Comparison of ENCODE assay signal across 8 cellular contexts in the genomic region with DNA sequence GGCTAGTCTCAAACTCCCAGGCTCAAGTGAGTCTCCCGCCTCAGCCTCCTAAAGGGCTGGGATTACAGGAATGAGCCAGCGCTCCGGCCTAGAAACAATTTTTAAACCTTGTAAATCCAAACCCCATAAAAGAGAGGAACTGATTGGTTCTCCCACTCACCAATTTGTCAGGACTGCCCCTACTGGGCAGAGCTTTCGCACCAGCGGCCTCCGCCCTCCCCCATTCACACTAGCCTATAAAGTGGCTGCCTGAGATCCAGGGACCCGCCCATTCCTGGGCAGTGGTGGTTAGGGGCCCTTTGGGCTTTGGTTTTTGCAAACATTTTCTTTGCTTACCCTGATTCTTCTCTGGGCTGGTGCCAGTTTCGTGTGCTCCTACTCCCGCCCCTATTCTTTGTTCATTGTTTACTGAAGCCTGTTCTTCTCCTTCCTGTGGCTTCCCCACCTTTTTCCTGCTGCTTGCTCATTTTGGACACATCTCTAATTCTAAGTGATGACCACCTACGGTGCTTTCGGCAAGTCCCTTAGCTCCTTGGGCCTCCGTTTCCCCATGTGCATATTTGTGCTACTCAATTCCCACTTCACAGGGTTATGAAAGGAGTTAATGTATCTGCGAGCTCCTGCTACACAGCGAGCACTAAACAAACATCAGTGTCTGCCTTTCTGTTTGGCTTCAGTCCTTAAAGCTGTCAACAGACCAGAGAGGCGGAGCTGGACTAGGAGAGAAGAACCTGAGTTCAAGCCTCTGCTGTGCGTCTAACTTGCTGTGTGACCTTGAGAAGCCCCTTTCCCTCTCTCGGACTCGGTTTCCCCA. TPM values are rescaled to one million over a fixed set of nuclear protein-coding genes. Genes with fewer than 3 reads are reported as not detected.
DNase-seq lines count a peak whose midpoint lies in the region; ATAC-seq and TF ChIP-seq lines count a peak whose summit lies in the region.

No MANE protein-coding gene starts in this region.

- DNase-seq in AG08396 (ENCODE audit: low spot score) (peak; percentile 94), GM19238 (ENCODE audit: insufficient read length, low spot score) (peak; percentile 44), NCI-H128 (lab: John Stamatoyannopoulos, UW; ENCODE audit: unreplicated experiment) (peak; percentile 94), T1000 (lab: John Stamatoyannopoulos, UW) (peak; percentile 89), lung (ENCODE audit: low spot score) (peak; percentile 81), GF-D8 (lab: John Stamatoyannopoulos, UW) (no peak)
- peak; percentile 38 for DNase-seq in stimulated activated naive CD8-positive, alpha-beta T cell treated with anti-CD3 and anti-CD28 coated beads, Interleukin-15, Interleukin-2, amounts not matched to agents 100 U/mL and 50 U/mL, for 24 hours

- no peaks in the 10 kb centered on the region for H3K9me3 ChIP-seq in endocrine pancreas (ENCODE audit: control insufficient read depth, low read length)
- peaks cover 0 to 1% of the 10 kb centered on the region in 2 donors for H3K9me3 ChIP-seq in lung (ENCODE audit: control insufficient read depth in 2 of 2, insufficient read depth in 1 of 2, low read length in 1 of 2)

- H3K4me3 ChIP-seq in endocrine pancreas (ENCODE audit: control insufficient read depth, insufficient read depth, low read length) (peak overlapping the region; percentile 38), lung (no peak overlapping the region)

- peak overlapping the region; percentile 78 to 85 for H3K27ac ChIP-seq in lung (ENCODE audit: low read depth in 1 of 2, low read length in 1 of 2)

- H3K4me1 ChIP-seq in endocrine pancreas (ENCODE audit: control insufficient read depth, insufficient read depth, low read length) (no peaks in the 10 kb centered on the region), lung (ENCODE audit: control insufficient read depth in 2 of 2, insufficient read depth in 2 of 2, low read length in 2 of 2) (peaks cover 0 to 10% of the 10 kb centered on the region in 2 donors)

- no peak for TF ChIP-seq CTCF in lung (IDR thresholded peaks at IDR 0.05; ENCODE audit: control extremely low read depth, extremely low read depth)

- peak; percentile 86 for ATAC-seq in lung (ENCODE audit: insufficient read depth, low FRiP score)
- peak; percentile 79 for ATAC-seq in stimulated activated naive CD8-positive, alpha-beta T cell treated with anti-CD3 and anti-CD28 coated beads, Interleukin-15, Interleukin-2, amounts not matched to agents 100 U/mL and 50 U/mL, for 24 hours

- WGBS in lung, 2 donors = 23 to 31% methylated on average over 18 of the region's 18 CpGs

- H3K27me3 ChIP-seq in endocrine pancreas (ENCODE audit: control insufficient read depth, insufficient read depth, low read length) (no peaks in the 10 kb centered on the region), lung (ENCODE audit: control insufficient read depth, insufficient read depth) (no peaks in the 10 kb centered on the region)

- H3K9ac ChIP-seq in endocrine pancreas (ENCODE audit: control insufficient read depth, insufficient read depth, low read length) = no peak overlapping the region

- no peaks in the 10 kb centered on the region for H3K36me3 ChIP-seq in endocrine pancreas (ENCODE audit: control insufficient read depth, insufficient read depth, low read length)
- H3K36me3 ChIP-seq in lung (ENCODE audit: control insufficient read depth in 2 of 2, insufficient read depth in 2 of 2, low read length in 2 of 2) = no peaks in the 10 kb centered on the region

RNA-seq across cellular contexts. Expression of a gene that starts 39.8 kb away (rescaled TPM):
- 100 to 1,000 TPM; 227 to 236 TPM for total RNA-seq in lung
- polyA plus RNA-seq in lung = 100 to 1,000 TPM in 1 of 2 donors, 10 to 100 TPM in 1; 52.0 to 106 TPM
